Comparison of ENCODE assay signal across 1 cellular context in genomic region chr2:11753452-11753885, GRCh38.
A peak's percentile ranks its signal among the peaks of the same experiment; 100 is the strongest.
TF ChIP-seq lines count a peak whose summit lies in the region.

No MANE protein-coding gene starts in this region.

TF ChIP-seq in K562, 482 proteins besides CTCF, POLR2A, EP300 and RAD21 (continued from another document and continues in another):
- no peak for TF ChIP-seq ZMIZ1 (IDR thresholded peaks at IDR 0.05; ENCODE audit: low read depth in 2 of 2, low read length in 2 of 2)
- TF ChIP-seq VEZF1 (CRISPR knock-in tag; IDR thresholded peaks at IDR 0.05): no peak
- no peak for TF ChIP-seq TSC22D4 (tag; IDR thresholded peaks at IDR 0.05)
- TF ChIP-seq TBL1XR1 (IDR thresholded peaks at IDR 0.05; ENCODE audit: low read length in 2 of 2): peak in 1 of 2 experiments; percentile 52; a peak in 1 of 4 replicates
- no peak for TF ChIP-seq HOXB6 (CRISPR knock-in tag; IDR thresholded peaks at IDR 0.05; ENCODE audit: borderline replicate concordance)
- no peak for TF ChIP-seq ATF7 (IDR thresholded peaks at IDR 0.05)
- no peak for TF ChIP-seq NFATC3 (IDR thresholded peaks at IDR 0.05)
- peak; percentile 60 for TF ChIP-seq TCF3 (CRISPR knock-in tag; IDR thresholded peaks at IDR 0.05)
- TF ChIP-seq WHSC1 (IDR thresholded peaks at IDR 0.05; ENCODE audit: low read length): no peak
- no peak for TF ChIP-seq ZC3H4 (CRISPR knock-in tag; IDR thresholded peaks at IDR 0.05; ENCODE audit: borderline replicate concordance)
- peak; percentile 50; the same call in 1 of the 2 replicates for TF ChIP-seq POLR2AphosphoS5 (IDR thresholded peaks at IDR 0.05; ENCODE audit: control insufficient read depth, insufficient read depth, low read depth, low read length)
- TF ChIP-seq CCNT2 (IDR thresholded peaks at IDR 0.05; ENCODE audit: borderline replicate concordance, extremely low read depth, insufficient read length, low read depth, low read length): no peak
- no peak for TF ChIP-seq MLX (CRISPR knock-in tag; conservative IDR thresholded peaks at IDR 0.05)
- peak; percentile 39; the same call in 1 of the 2 replicates for TF ChIP-seq ZNF395 (CRISPR knock-in tag; IDR thresholded peaks at IDR 0.05)
- no peak for TF ChIP-seq ZNF444 (CRISPR knock-in tag; IDR thresholded peaks at IDR 0.05)
- no peak for TF ChIP-seq RAD51 (IDR thresholded peaks at IDR 0.05; ENCODE audit: borderline replicate concordance, low read depth)
- TF ChIP-seq DEAF1 (CRISPR knock-in tag; IDR thresholded peaks at IDR 0.05): no peak
- no peak for TF ChIP-seq MAFK (IDR thresholded peaks at IDR 0.05; ENCODE audit: low read length)
- no peak for TF ChIP-seq ZNF174 (CRISPR knock-in tag; IDR thresholded peaks at IDR 0.05)
- no peak for TF ChIP-seq ZNF780A (CRISPR knock-in tag; IDR thresholded peaks at IDR 0.05)
- no peak for TF ChIP-seq GATAD2B (IDR thresholded peaks at IDR 0.05; ENCODE audit: borderline replicate concordance)
- no peak for TF ChIP-seq YY1 (IDR thresholded peaks at IDR 0.05; ENCODE audit: borderline replicate concordance in 1 of 3, control insufficient read depth in 1 of 3, extremely low read depth in 1 of 3, insufficient read depth in 3 of 3, insufficient read length in 1 of 3, insufficient replicate concordance in 2 of 3, low read depth in 1 of 3, low read length in 2 of 3)
- no peak for TF ChIP-seq ZKSCAN8 (CRISPR knock-in tag; IDR thresholded peaks at IDR 0.05)
- TF ChIP-seq CSDE1 (IDR thresholded peaks at IDR 0.05): no peak
- TF ChIP-seq SNIP1 (IDR thresholded peaks at IDR 0.05; ENCODE audit: low read depth): no peak
- peak; percentile 66 for TF ChIP-seq HES1 (IDR thresholded peaks at IDR 0.05; ENCODE audit: low read depth)
- peak; percentile 30 for TF ChIP-seq HDAC3 (IDR thresholded peaks at IDR 0.05; ENCODE audit: borderline replicate concordance, partially characterized antibody)
- TF ChIP-seq BRCA1 (IDR thresholded peaks at IDR 0.05): no peak
- no peak for TF ChIP-seq BRCA1 (CRISPR knock-in tag; IDR thresholded peaks at IDR 0.05)
- TF ChIP-seq L3MBTL2 (IDR thresholded peaks at IDR 0.05): no peak
- TF ChIP-seq MTA3 (IDR thresholded peaks at IDR 0.05; ENCODE audit: borderline replicate concordance): no peak; the same call in 1 of the 2 replicates
- no peak for TF ChIP-seq SAFB2 (IDR thresholded peaks at IDR 0.05; ENCODE audit: borderline replicate concordance, low read depth, low read length, severe bottlenecking)
- TF ChIP-seq EHMT2 (IDR thresholded peaks at IDR 0.05): no peak
- no peak for TF ChIP-seq SREBF2 (CRISPR knock-in tag; IDR thresholded peaks at IDR 0.05)
- no peak for TF ChIP-seq SFPQ (IDR thresholded peaks at IDR 0.05; ENCODE audit: low read depth, low read length)
- no peak for TF ChIP-seq ZNF717 (CRISPR knock-in tag; IDR thresholded peaks at IDR 0.05)
- TF ChIP-seq SP2 (IDR thresholded peaks at IDR 0.05; ENCODE audit: extremely low read depth, low read depth, low read length, poor library complexity, severe bottlenecking): no peak
- no peak for TF ChIP-seq RB1 (IDR thresholded peaks at IDR 0.05; ENCODE audit: low read depth)
- TF ChIP-seq NONO (IDR thresholded peaks at IDR 0.05; ENCODE audit: low read depth in 2 of 2, low read length in 1 of 2): no peak
- no peak for TF ChIP-seq KLF6 (CRISPR knock-in tag; IDR thresholded peaks at IDR 0.05; ENCODE audit: borderline replicate concordance)
- TF ChIP-seq TAF15 (IDR thresholded peaks at IDR 0.05; ENCODE audit: low read depth, low read length): no peak
- peak; percentile 69; the same call in 1 of the 2 replicates for TF ChIP-seq RNF2 (IDR thresholded peaks at IDR 0.05)
- TF ChIP-seq HDAC8 (tag; IDR thresholded peaks at IDR 0.05): no peak
- TF ChIP-seq C11orf30 (IDR thresholded peaks at IDR 0.05; ENCODE audit: low read depth): no peak
- TF ChIP-seq BACH1 (tag; IDR thresholded peaks at IDR 0.05): no peak
- no peak for TF ChIP-seq SNRNP70 (optimal IDR thresholded peaks at IDR 0.05; ENCODE audit: low read depth, low read length)
- TF ChIP-seq JUN (IDR thresholded peaks at IDR 0.05; ENCODE audit: borderline replicate concordance, low read depth, low read length): no peak
- TF ChIP-seq JUN (CRISPR knock-in tag; IDR thresholded peaks at IDR 0.05; ENCODE audit: borderline replicate concordance): no peak
- TF ChIP-seq ARHGAP35 (IDR thresholded peaks at IDR 0.05; ENCODE audit: partially characterized antibody): no peak
- no peak for TF ChIP-seq SAFB (IDR thresholded peaks at IDR 0.05; ENCODE audit: borderline replicate concordance, low read depth, low read length)
- TF ChIP-seq KAT2B (IDR thresholded peaks at IDR 0.05; ENCODE audit: low read depth, low read length): no peak
- TF ChIP-seq NUFIP1 (IDR thresholded peaks at IDR 0.05; ENCODE audit: partially characterized antibody): no peak
- TF ChIP-seq MTA1 (IDR thresholded peaks at IDR 0.05; ENCODE audit: borderline replicate concordance): no peak; the same call in 1 of the 2 replicates
- no peak for TF ChIP-seq NFYB (IDR thresholded peaks at IDR 0.05; ENCODE audit: extremely low read depth, insufficient read length)
- no peak for TF ChIP-seq NR2F6 (CRISPR knock-in tag; IDR thresholded peaks at IDR 0.05)
- no peak for TF ChIP-seq MBD2 (IDR thresholded peaks at IDR 0.05; ENCODE audit: borderline replicate concordance, low read depth)
- no peak for TF ChIP-seq BHLHE40 (IDR thresholded peaks at IDR 0.05; ENCODE audit: low read length)
- TF ChIP-seq PRMT5 (CRISPR knock-in tag; IDR thresholded peaks at IDR 0.05): no peak
- no peak for TF ChIP-seq ZNF668 (CRISPR knock-in tag; IDR thresholded peaks at IDR 0.05)
- TF ChIP-seq ERF (CRISPR knock-in tag; IDR thresholded peaks at IDR 0.05): no peak
- TF ChIP-seq ID3 (CRISPR knock-in tag; IDR thresholded peaks at IDR 0.05): no peak
- TF ChIP-seq ID3 (tag; IDR thresholded peaks at IDR 0.05): no peak
- TF ChIP-seq MLLT1 (IDR thresholded peaks at IDR 0.05): no peak
- 0 out of 4 replicates have a peak, but pooled peaks of 1 of the 2 experiments have one; percentile 42 for TF ChIP-seq MAZ (CRISPR knock-in tag; conservative IDR thresholded peaks at IDR 0.05 in 1 of 2, IDR thresholded peaks at IDR 0.05 in 1 of 2)
- no peak for TF ChIP-seq TRIM28 (IDR thresholded peaks at IDR 0.05)
